ENCODE assay signal across 14 cellular contexts in genomic region chr2:173386441-173387044, GRCh38.
"Had no signal": no experiment of that assay in that cellular context is flagged by ENCODE, and none has a peak within 500 bp of the region (broad histone marks: within the 10 kb centered on the region; RNA-seq: fewer than 3 reads in every experiment).

No MANE protein-coding gene starts in this region.

- H3K4me1 Mint-ChIP-seq: central memory CD8-positive, alpha-beta T cell had no signal

- H3K36me3 ChIP-seq: adrenal gland, breast epithelium, spleen, upper lobe of right lung had no signal

- H3K27me3 Mint-ChIP-seq: activated naive CD8-positive, alpha-beta T cell; central memory CD8-positive, alpha-beta T cell; natural killer cell treated with Interleukin-12 subunit alpha and Interleukin-12 subunit beta and Interleukin-15 and Interleukin-18, amount 100 ng/mL, for 72 hours had no signal

- H3K27ac Mint-ChIP-seq: activated naive CD8-positive, alpha-beta T cell; natural killer cell treated with Interleukin-12 subunit alpha and Interleukin-12 subunit beta and Interleukin-15 and Interleukin-18, amount 100 ng/mL, for 72 hours had no signal

- H3K4me3 Mint-ChIP-seq: activated naive CD8-positive, alpha-beta T cell; central memory CD8-positive, alpha-beta T cell; natural killer cell treated with Interleukin-12 subunit alpha and Interleukin-12 subunit beta and Interleukin-15 and Interleukin-18, amount 100 ng/mL, for 72 hours had no signal

- H3K36me3 Mint-ChIP-seq: natural killer cell treated with Interleukin-12 subunit alpha and Interleukin-12 subunit beta and Interleukin-15 and Interleukin-18, amount 100 ng/mL, for 72 hours had no signal

- H3K9me3 Mint-ChIP-seq: central memory CD8-positive, alpha-beta T cell; natural killer cell treated with Interleukin-12 subunit alpha and Interleukin-12 subunit beta and Interleukin-15 and Interleukin-18, amount 100 ng/mL, for 72 hours had no signal

- H3K4me3 ChIP-seq: adrenal gland, breast epithelium, spleen, upper lobe of right lung had no signal

- H3K9me3 ChIP-seq: adrenal gland, breast epithelium, upper lobe of right lung had no signal

- H3K27ac ChIP-seq: adrenal gland, breast epithelium, spleen, upper lobe of right lung had no signal

- H3K4me1 ChIP-seq: adrenal gland, breast epithelium, spleen, upper lobe of right lung had no signal

- DNase-seq: activated T-cell treated with anti-CD3 and anti-CD28 coated beads, Interleukin-2, amount 50 U/mL, for 1 hour; adrenal gland; effector memory CD4-positive, alpha-beta T cell; foreskin melanocyte; occipital lobe; spleen; stimulated activated CD4-positive, alpha-beta T cell treated with anti-CD3 and anti-CD28 coated beads, Interleukin-4, amount 100 ng/mL, for 1 hour; stimulated activated naive CD4-positive, alpha-beta T cell treated with Interleukin-2 at 50 U/mL for 16 hours; T-helper 1 cell; upper lobe of right lung had no signal

- H3K27me3 ChIP-seq: adrenal gland, breast epithelium, spleen, upper lobe of right lung had no signal
